ENCODE assay signal across 2 cellular contexts in genomic region chrX:2390754-2391153, GRCh38.
TF ChIP-seq lines count a peak whose summit lies in the region.

No MANE protein-coding gene starts in this region.

TF ChIP-seq in HEK293, 187 proteins besides CTCF, POLR2A, EP300 and RAD21 (continued from another document):
- 0 out of 2 replicates have a peak, but pooled peaks have one; percentile 68 for TF ChIP-seq ZNF639 (tag by site-specific recombination; IDR thresholded peaks at IDR 0.05)
- TF ChIP-seq SETDB1 (IDR thresholded peaks at IDR 0.05; ENCODE audit: insufficient read length, low read length): peak; percentile 51
- TF ChIP-seq ZNF280D (tag by site-specific recombination; IDR thresholded peaks at IDR 0.05): peak; percentile 97
- TF ChIP-seq ZNF146 (tag by site-specific recombination; IDR thresholded peaks at IDR 0.05): peak; percentile 100

TF ChIP-seq in K562, 482 proteins besides CTCF, POLR2A, EP300 and RAD21 (continued from another document):
- peak; percentile 48; the same call in 1 of the 2 replicates for TF ChIP-seq CBX1 (IDR thresholded peaks at IDR 0.05; ENCODE audit: low read depth)
- TF ChIP-seq BCOR (IDR thresholded peaks at IDR 0.05): peak; percentile 90
TF ChIP-seq in K562: peak in this region for 9.
